ENCODE assay signal across 1 cellular context in the genomic region with DNA sequence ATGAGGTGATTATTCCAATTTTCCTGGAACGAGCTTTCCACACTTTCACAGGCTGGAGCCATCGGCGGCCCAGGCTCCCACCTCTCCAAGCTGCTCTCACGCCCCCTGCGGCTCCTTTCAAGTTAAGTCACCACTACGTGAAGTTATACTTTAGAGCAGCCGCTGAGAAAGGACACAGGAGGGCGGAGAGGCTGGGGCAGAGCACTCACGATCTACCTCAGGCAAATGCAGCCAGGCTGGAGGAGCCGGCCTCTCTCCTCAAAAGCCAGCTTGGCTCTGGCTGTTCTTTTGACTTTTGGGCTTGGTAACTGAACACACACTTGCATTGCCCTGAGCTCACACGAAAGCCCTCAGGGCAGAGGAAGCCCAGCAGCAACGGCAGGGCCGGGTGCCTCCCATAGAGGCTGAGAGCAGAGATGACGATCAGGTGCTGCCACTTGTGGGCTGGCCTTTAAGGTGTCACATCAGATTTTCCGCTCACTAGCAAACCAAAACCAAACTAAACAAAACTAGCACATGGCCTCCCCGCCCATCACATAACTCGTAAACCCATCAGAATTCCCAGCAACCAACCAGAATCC.
TF ChIP-seq lines count a peak whose summit lies in the region.

No MANE protein-coding gene starts in this region.

TF ChIP-seq in HEK293, 187 proteins besides CTCF, POLR2A, EP300 and RAD21 (continued from another document):
- TF ChIP-seq, protein P1, sequence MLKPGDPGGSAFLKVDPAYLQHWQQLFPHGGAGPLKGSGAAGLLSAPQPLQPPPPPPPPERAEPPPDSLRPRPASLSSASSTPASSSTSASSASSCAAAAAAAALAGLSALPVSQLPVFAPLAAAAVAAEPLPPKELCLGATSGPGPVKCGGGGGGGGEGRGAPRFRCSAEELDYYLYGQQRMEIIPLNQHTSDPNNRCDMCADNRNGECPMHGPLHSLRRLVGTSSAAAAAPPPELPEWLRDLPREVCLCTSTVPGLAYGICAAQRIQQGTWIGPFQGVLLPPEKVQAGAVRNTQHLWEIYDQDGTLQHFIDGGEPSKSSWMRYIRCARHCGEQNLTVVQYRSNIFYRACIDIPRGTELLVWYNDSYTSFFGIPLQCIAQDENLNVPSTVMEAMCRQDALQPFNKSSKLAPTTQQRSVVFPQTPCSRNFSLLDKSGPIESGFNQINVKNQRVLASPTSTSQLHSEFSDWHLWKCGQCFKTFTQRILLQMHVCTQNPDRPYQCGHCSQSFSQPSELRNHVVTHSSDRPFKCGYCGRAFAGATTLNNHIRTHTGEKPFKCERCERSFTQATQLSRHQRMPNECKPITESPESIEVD (tag by site-specific recombination; IDR thresholded peaks at IDR 0.05): no peak
- TF ChIP-seq ZNF555 (tag by site-specific recombination; conservative IDR thresholded peaks at IDR 0.05): no peak
- TF ChIP-seq, protein P2, sequence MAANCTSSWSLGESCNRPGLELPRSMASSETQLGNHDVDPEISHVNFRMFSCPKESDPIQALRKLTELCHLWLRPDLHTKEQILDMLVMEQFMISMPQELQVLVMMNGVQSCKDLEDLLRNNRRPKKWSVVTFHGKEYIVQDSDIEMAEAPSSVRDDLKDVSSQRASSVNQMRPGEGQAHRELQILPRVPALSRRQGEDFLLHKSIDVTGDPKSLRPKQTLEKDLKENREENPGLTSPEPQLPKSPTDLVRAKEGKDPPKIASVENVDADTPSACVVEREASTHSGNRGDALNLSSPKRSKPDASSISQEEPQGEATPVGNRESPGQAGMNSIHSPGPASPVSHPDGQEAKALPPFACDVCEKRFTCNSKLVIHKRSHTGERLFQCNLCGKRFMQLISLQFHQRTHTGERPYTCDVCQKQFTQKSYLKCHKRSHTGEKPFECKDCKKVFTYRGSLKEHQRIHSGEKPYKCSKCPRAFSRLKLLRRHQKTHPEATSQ (tag by site-specific recombination; IDR thresholded peaks at IDR 0.05): no peak
- TF ChIP-seq SETDB1 (IDR thresholded peaks at IDR 0.05; ENCODE audit: insufficient read length, low read length): no peak
- no peak for TF ChIP-seq ZNF621 (tag by site-specific recombination; IDR thresholded peaks at IDR 0.05)
- peak; percentile 82 for TF ChIP-seq HOXD13 (CRISPR knock-in tag; IDR thresholded peaks at IDR 0.05; ENCODE audit: borderline replicate concordance)
- TF ChIP-seq, protein P3, sequence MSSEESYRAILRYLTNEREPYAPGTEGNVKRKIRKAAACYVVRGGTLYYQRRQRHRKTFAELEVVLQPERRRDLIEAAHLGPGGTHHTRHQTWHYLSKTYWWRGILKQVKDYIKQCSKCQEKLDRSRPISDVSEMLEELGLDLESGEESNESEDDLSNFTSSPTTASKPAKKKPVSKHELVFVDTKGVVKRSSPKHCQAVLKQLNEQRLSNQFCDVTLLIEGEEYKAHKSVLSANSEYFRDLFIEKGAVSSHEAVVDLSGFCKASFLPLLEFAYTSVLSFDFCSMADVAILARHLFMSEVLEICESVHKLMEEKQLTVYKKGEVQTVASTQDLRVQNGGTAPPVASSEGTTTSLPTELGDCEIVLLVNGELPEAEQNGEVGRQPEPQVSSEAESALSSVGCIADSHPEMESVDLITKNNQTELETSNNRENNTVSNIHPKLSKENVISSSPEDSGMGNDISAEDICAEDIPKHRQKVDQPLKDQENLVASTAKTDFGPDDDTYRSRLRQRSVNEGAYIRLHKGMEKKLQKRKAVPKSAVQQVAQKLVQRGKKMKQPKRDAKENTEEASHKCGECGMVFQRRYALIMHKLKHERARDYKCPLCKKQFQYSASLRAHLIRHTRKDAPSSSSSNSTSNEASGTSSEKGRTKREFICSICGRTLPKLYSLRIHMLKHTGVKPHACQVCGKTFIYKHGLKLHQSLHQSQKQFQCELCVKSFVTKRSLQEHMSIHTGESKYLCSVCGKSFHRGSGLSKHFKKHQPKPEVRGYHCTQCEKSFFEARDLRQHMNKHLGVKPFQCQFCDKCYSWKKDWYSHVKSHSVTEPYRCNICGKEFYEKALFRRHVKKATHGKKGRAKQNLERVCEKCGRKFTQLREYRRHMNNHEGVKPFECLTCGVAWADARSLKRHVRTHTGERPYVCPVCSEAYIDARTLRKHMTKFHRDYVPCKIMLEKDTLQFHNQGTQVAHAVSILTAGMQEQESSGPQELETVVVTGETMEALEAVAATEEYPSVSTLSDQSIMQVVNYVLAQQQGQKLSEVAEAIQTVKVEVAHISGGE (tag by site-specific recombination; conservative IDR thresholded peaks at IDR 0.05; ENCODE audit: low read depth): no peak
- peak; percentile 12 for TF ChIP-seq ZNF335 (tag by site-specific recombination; conservative IDR thresholded peaks at IDR 0.05)
- TF ChIP-seq ZNF121 (tag by site-specific recombination; IDR thresholded peaks at IDR 0.05): no peak
- TF ChIP-seq SCRT1 (tag by site-specific recombination; IDR thresholded peaks at IDR 0.05; ENCODE audit: borderline replicate concordance): 0 out of 2 replicates have a peak, but pooled peaks have one; percentile 44
- TF ChIP-seq, protein P4, sequence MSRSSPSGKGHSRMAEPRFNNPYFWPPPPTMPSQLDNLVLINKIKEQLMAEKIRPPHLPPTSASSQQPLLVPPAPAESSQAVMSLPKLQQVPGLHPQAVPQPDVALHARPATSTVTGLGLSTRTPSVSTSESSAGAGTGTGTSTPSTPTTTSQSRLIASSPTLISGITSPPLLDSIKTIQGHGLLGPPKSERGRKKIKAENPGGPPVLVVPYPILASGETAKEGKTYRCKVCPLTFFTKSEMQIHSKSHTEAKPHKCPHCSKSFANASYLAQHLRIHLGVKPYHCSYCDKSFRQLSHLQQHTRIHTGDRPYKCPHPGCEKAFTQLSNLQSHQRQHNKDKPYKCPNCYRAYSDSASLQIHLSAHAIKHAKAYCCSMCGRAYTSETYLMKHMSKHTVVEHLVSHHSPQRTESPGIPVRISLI (tag by site-specific recombination; IDR thresholded peaks at IDR 0.05): no peak
- TF ChIP-seq ZNF248 (tag by site-specific recombination; IDR thresholded peaks at IDR 0.05): no peak
- TF ChIP-seq YY2 (tag by site-specific recombination; IDR thresholded peaks at IDR 0.05): no peak
- TF ChIP-seq ZNF404 (tag by site-specific recombination; IDR thresholded peaks at IDR 0.05): no peak
- TF ChIP-seq GLIS2 (tag by site-specific recombination; IDR thresholded peaks at IDR 0.05): peak; percentile 40
- no peak for TF ChIP-seq ZNF544 (tag by site-specific recombination; IDR thresholded peaks at IDR 0.05)
- TF ChIP-seq, protein P5, sequence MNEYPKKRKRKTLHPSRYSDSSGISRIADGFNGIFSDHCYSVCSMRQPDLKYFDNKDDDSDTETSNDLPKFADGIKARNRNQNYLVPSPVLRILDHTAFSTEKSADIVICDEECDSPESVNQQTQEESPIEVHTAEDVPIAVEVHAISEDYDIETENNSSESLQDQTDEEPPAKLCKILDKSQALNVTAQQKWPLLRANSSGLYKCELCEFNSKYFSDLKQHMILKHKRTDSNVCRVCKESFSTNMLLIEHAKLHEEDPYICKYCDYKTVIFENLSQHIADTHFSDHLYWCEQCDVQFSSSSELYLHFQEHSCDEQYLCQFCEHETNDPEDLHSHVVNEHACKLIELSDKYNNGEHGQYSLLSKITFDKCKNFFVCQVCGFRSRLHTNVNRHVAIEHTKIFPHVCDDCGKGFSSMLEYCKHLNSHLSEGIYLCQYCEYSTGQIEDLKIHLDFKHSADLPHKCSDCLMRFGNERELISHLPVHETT (tag by site-specific recombination; IDR thresholded peaks at IDR 0.05): no peak
- peak; percentile 78 for TF ChIP-seq GLIS1 (tag by site-specific recombination; IDR thresholded peaks at IDR 0.05)
- TF ChIP-seq, protein P6, sequence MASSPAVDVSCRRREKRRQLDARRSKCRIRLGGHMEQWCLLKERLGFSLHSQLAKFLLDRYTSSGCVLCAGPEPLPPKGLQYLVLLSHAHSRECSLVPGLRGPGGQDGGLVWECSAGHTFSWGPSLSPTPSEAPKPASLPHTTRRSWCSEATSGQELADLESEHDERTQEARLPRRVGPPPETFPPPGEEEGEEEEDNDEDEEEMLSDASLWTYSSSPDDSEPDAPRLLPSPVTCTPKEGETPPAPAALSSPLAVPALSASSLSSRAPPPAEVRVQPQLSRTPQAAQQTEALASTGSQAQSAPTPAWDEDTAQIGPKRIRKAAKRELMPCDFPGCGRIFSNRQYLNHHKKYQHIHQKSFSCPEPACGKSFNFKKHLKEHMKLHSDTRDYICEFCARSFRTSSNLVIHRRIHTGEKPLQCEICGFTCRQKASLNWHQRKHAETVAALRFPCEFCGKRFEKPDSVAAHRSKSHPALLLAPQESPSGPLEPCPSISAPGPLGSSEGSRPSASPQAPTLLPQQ (tag by site-specific recombination; IDR thresholded peaks at IDR 0.05): 0 out of 2 replicates have a peak, but pooled peaks have one; percentile 30
- TF ChIP-seq ZNF157 (tag by site-specific recombination; IDR thresholded peaks at IDR 0.05): no peak
- TF ChIP-seq ZNF571 (tag by site-specific recombination; IDR thresholded peaks at IDR 0.05): no peak
- TF ChIP-seq, protein P7, sequence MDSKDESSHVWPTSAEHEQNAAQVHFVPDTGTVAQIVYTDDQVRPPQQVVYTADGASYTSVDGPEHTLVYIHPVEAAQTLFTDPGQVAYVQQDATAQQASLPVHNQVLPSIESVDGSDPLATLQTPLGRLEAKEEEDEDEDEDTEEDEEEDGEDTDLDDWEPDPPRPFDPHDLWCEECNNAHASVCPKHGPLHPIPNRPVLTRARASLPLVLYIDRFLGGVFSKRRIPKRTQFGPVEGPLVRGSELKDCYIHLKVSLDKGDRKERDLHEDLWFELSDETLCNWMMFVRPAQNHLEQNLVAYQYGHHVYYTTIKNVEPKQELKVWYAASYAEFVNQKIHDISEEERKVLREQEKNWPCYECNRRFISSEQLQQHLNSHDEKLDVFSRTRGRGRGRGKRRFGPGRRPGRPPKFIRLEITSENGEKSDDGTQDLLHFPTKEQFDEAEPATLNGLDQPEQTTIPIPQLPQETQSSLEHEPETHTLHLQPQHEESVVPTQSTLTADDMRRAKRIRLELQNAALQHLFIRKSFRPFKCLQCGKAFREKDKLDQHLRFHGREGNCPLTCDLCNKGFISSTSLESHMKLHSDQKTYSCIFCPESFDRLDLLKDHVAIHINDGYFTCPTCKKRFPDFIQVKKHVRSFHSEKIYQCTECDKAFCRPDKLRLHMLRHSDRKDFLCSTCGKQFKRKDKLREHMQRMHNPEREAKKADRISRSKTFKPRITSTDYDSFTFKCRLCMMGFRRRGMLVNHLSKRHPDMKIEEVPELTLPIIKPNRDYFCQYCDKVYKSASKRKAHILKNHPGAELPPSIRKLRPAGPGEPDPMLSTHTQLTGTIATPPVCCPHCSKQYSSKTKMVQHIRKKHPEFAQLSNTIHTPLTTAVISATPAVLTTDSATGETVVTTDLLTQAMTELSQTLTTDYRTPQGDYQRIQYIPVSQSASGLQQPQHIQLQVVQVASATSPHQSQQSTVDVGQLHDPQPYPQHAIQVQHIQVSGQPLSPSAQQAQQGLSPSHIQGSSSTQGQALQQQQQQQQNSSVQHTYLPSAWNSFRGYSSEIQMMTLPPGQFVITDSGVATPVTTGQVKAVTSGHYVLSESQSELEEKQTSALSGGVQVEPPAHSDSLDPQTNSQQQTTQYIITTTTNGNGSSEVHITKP (tag by site-specific recombination; IDR thresholded peaks at IDR 0.05): no peak
- TF ChIP-seq ZBTB48 (tag by site-specific recombination; IDR thresholded peaks at IDR 0.05): no peak
- no peak for TF ChIP-seq ZNF423 (tag by site-specific recombination; IDR thresholded peaks at IDR 0.05)
- peak; percentile 91 for TF ChIP-seq ZNF341 (tag by site-specific recombination; IDR thresholded peaks at IDR 0.05; ENCODE audit: low read depth)
- no peak for TF ChIP-seq ZNF843 (tag by site-specific recombination; IDR thresholded peaks at IDR 0.05)
- no peak for TF ChIP-seq OVOL3 (tag by site-specific recombination; IDR thresholded peaks at IDR 0.05)
- no peak for TF ChIP-seq ZNF155 (tag by site-specific recombination; IDR thresholded peaks at IDR 0.05)
- TF ChIP-seq BCL11A (tag by site-specific recombination; IDR thresholded peaks at IDR 0.05; ENCODE audit: low read depth): no peak
- TF ChIP-seq ZNF768 (tag by site-specific recombination; IDR thresholded peaks at IDR 0.05): no peak
- peak; percentile 96 for TF ChIP-seq FEZF1 (tag by site-specific recombination; IDR thresholded peaks at IDR 0.05)
- no peak for TF ChIP-seq ZNF626 (tag by site-specific recombination; IDR thresholded peaks at IDR 0.05)
- no peak for TF ChIP-seq ZNF473 (tag by site-specific recombination; IDR thresholded peaks at IDR 0.05)
- TF ChIP-seq ZNF792 (tag by site-specific recombination; IDR thresholded peaks at IDR 0.05): no peak
